In the genomic region with DNA sequence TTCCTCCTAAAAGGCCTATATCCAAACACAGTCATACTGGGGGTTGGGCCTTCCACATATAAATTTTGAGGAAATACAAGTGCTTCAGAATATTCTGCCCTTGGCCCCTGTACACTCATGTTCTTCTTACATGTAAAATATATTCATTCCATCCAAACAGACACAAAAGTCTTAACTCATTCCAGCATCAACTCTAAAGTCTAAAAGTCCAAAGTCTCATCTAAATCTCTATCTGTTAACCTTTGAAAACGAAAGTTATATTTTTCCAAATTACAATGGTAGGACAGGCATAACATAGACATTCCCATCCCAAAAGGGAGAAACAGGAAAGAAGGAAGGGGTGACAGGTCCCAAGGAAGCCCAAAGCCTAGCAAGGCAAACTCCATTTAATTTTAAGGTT, we compare ENCODE assay signal across 2 cellular contexts.
A peak's percentile ranks its signal among the peaks of the same experiment; 100 is the strongest.
TF ChIP-seq lines count a peak whose summit lies in the region.

No MANE protein-coding gene starts in this region.

TF ChIP-seq in liver, 16 proteins besides CTCF, POLR2A, EP300 and RAD21:
- TF ChIP-seq REST (IDR thresholded peaks at IDR 0.05), result peak; percentile 17
- peak; percentile 92 for TF ChIP-seq HNF4G (IDR thresholded peaks at IDR 0.05)
- peak; percentile 28 for TF ChIP-seq NR2F2 (IDR thresholded peaks at IDR 0.05)
- TF ChIP-seq FOXA2 (IDR thresholded peaks at IDR 0.05), result no peak
- TF ChIP-seq HNF4A (conservative IDR thresholded peaks at IDR 0.05), result peak; percentile 97 to 99
- no peak for TF ChIP-seq YY1 (IDR thresholded peaks at IDR 0.05)
- peak; percentile 87 for TF ChIP-seq SP1 (IDR thresholded peaks at IDR 0.05)
- no peak for TF ChIP-seq GABPA (IDR thresholded peaks at IDR 0.05 in 1 of 2, conservative IDR thresholded peaks at IDR 0.05 in 1 of 2)
- peak in 1 of 2 donors; percentile 14 for TF ChIP-seq JUND (IDR thresholded peaks at IDR 0.05)
- TF ChIP-seq RXRA (IDR thresholded peaks at IDR 0.05), result peak; percentile 39 to 57

TF ChIP-seq in HepG2, 621 proteins besides CTCF, POLR2A, EP300 and RAD21 (continued from another document):
- TF ChIP-seq MNT (IDR thresholded peaks at IDR 0.05), result no peak
TF ChIP-seq in HepG2: peak in this region for 0.
